Comparison of ENCODE assay signal across 8 cellular contexts in genomic region chr1:153805042-153805745, GRCh38. TPM values are rescaled to one million over a fixed set of nuclear protein-coding genes. Genes with fewer than 3 reads are reported as not detected.
DNase-seq lines count a peak whose midpoint lies in the region; FAIRE-seq and TF ChIP-seq lines count a peak whose summit lies in the region.

No MANE protein-coding gene starts in this region.

- TF ChIP-seq CTCF in MM.1S (IDR thresholded peaks at IDR 0.05; ENCODE audit: low read length) (no peak), endodermal cell (conservative IDR thresholded peaks at IDR 0.05) (no peak), osteoblast (IDR thresholded peaks at IDR 0.05; ENCODE audit: extremely low read depth, low read depth, low read length) (no peak)

- H3K4me1 ChIP-seq in MM.1S (ENCODE audit: low read length): peaks cover 24% of the 10 kb centered on the region
- no peaks in the 10 kb centered on the region for H3K4me1 ChIP-seq in endodermal cell (ENCODE audit: control insufficient read depth, insufficient read depth, low read length)
- peaks cover 10% of the 10 kb centered on the region for H3K4me1 ChIP-seq in osteoblast (ENCODE audit: insufficient read depth, low read length)

- H2AFZ ChIP-seq in MM.1S (ENCODE audit: low read length): no peak overlapping the region
- H2AFZ ChIP-seq in osteoblast (ENCODE audit: low read length): peak overlapping the region; percentile 10

- H3K4me3 Mint-ChIP-seq in endodermal cell: no peak overlapping the region

- peak; percentile 79 for DNase-seq in GM12892 (ENCODE audit: insufficient read length)
- peak; percentile 85 for DNase-seq in HCEC 1CT
- peak; percentile 96 for DNase-seq in MM.1S
- peak; percentile 52 for DNase-seq in activated CD4-positive, alpha-beta T cell treated with anti-CD3 and anti-CD28 coated beads, Interleukin-2, amount 50 U/mL, for 1 hour
- DNase-seq in endodermal cell: no peak
- DNase-seq in osteoblast (ENCODE audit: insufficient read length, low spot score, missing footprints): peak; percentile 97
- no peak for DNase-seq in NCI-H446 (lab: John Stamatoyannopoulos, UW)
- no peak for DNase-seq in HuH-7.5 (ENCODE audit: low spot score)

- H3K4me2 ChIP-seq in MM.1S (ENCODE audit: low read depth, low read length) (peak overlapping the region; percentile 20; the same call in 1 of the 2 replicates), osteoblast (ENCODE audit: insufficient read depth, low read length) (peak overlapping the region; percentile 11)

- no peaks in the 10 kb centered on the region for H3K27me3 Mint-ChIP-seq in endodermal cell (ENCODE audit: insufficient read depth)

- H3K27ac Mint-ChIP-seq in endodermal cell: no peak overlapping the region

- no peak for TF ChIP-seq POLR2A in GM12892 (IDR thresholded peaks at IDR 0.05; ENCODE audit: low read depth, low read length)

- H3K79me2 ChIP-seq in MM.1S (ENCODE audit: low read length) (peaks cover 5% of the 10 kb centered on the region; the same call in 1 of the 2 replicates), osteoblast (ENCODE audit: insufficient read depth, low read length) (no peaks in the 10 kb centered on the region)

- H3K36me3 Mint-ChIP-seq in endodermal cell (ENCODE audit: low read depth): peaks cover 37% of the 10 kb centered on the region

- peak; percentile 95 for FAIRE-seq in GM12892 (lab: Jason Lieb, UNC)

- peaks cover 14% of the 10 kb centered on the region for H3F3A ChIP-seq in MM.1S (ENCODE audit: insufficient read depth, low read length)

- H3K27ac ChIP-seq in MM.1S (ENCODE audit: low read length): peak overlapping the region; percentile 45; the same call in 1 of the 2 replicates
- peak overlapping the region; percentile 72 for H3K27ac ChIP-seq in endodermal cell (ENCODE audit: low read depth, low read length)
- peak overlapping the region; percentile 85 for H3K27ac ChIP-seq in osteoblast (ENCODE audit: low read depth, low read length)

- H3K4me1 Mint-ChIP-seq in endodermal cell: no peaks in the 10 kb centered on the region

- H3K9me3 Mint-ChIP-seq in endodermal cell: no peaks in the 10 kb centered on the region

- H3K36me3 ChIP-seq in MM.1S (replicated peaks; ENCODE audit: insufficient read depth, low read length) (no peaks in the 10 kb centered on the region), endodermal cell (ENCODE audit: control insufficient read depth, insufficient read depth, low read length) (peaks cover 45% of the 10 kb centered on the region), osteoblast (ENCODE audit: insufficient read depth, low read length) (peaks cover 19% of the 10 kb centered on the region)

- H3K9ac ChIP-seq in MM.1S (ENCODE audit: low read length) (no peak overlapping the region), endodermal cell (ENCODE audit: extremely low read depth, low read length, poor library complexity, severe bottlenecking) (no peak overlapping the region)

- no peaks in the 10 kb centered on the region for H3K9me2 ChIP-seq in MM.1S (replicated peaks; ENCODE audit: insufficient read depth, low read length)

- H3K4me3 ChIP-seq in MM.1S (ENCODE audit: low read length) (no peak overlapping the region), endodermal cell (ENCODE audit: low read length) (no peak overlapping the region), osteoblast (ENCODE audit: insufficient read depth, low read length) (no peak overlapping the region)

- H4K20me1 ChIP-seq in MM.1S (ENCODE audit: insufficient read depth, low read length): peaks cover 4% of the 10 kb centered on the region
- peaks cover 5% of the 10 kb centered on the region for H4K20me1 ChIP-seq in osteoblast (ENCODE audit: insufficient read depth, low read length)

- WGBS in endodermal cell (ENCODE audit: insufficient coverage in 1 of 2, insufficient read length in 1 of 2), 2 experiments: 91 to 96% methylated on average over 5 of the region's 5 CpGs

- H3K9me3 ChIP-seq in MM.1S (replicated peaks; ENCODE audit: insufficient read depth, low read length): no peaks in the 10 kb centered on the region
- H3K9me3 ChIP-seq in endodermal cell (ENCODE audit: control insufficient read depth, low read length): no peaks in the 10 kb centered on the region
- H3K9me3 ChIP-seq in osteoblast (ENCODE audit: low read depth, low read length): no peaks in the 10 kb centered on the region

- H3K27me3 ChIP-seq in MM.1S (replicated peaks; ENCODE audit: insufficient read depth, low read length): no peaks in the 10 kb centered on the region
- H3K27me3 ChIP-seq in endodermal cell (ENCODE audit: control insufficient read depth, insufficient read depth, low read length, poor library complexity, severe bottlenecking): no peaks in the 10 kb centered on the region
- H3K27me3 ChIP-seq in osteoblast (ENCODE audit: insufficient read depth, low read length): no peaks in the 10 kb centered on the region

RNA-seq across cellular contexts. Expression of gene SLC27A3, which starts 30.0 kb away (rescaled TPM):
- polyA plus RNA-seq in GM12892 (2012; ENCODE audit: missing spikeins): 7.4 TPM
- total RNA-seq in endodermal cell (10 to 100 TPM; 60.6 to 64.5 TPM), osteoblast (9.4 and 13.8 TPM in 2 replicates)
- polyA plus RNA-seq in endodermal cell (2013, experiment 1 of 2): 18.9 TPM
- polyA plus RNA-seq in endodermal cell (2013, experiment 2 of 2): 18.1 TPM

Comparison
In these comparisons a context has a peak if more than half of its experiments do, and no peak if none do; other contexts are left out.
1. DNase-seq: peak in GM12892 (single experiment), HCEC 1CT (single experiment), MM.1S (single experiment), activated CD4-positive, alpha-beta T cell treated with anti-CD3 and anti-CD28 coated beads, Interleukin-2, amount 50 U/mL, for 1 hour (single experiment) and osteoblast (single experiment); none in endodermal cell (single experiment), NCI-H446 (0 of 2) and HuH-7.5 (single experiment).
2. Peak in every context shown above with its lines, with median percentiles within 50 percentile points of each other: H3K27ac ChIP-seq.